8 cellular contexts compared by ENCODE assay signal in genomic region chr19:47094557-47095517, GRCh38. TPM values are rescaled to one million over a fixed set of nuclear protein-coding genes. Genes with fewer than 3 reads are reported as not detected.
DNase-seq lines count a peak whose midpoint lies in the region; ATAC-seq and TF ChIP-seq lines count a peak whose summit lies in the region.

No MANE protein-coding gene starts in this region.

- H3K36me3 Mint-ChIP-seq in brain (peaks cover 36% of the 10 kb centered on the region), neural crest cell (ENCODE audit: low read depth) (peaks cover 15% of the 10 kb centered on the region)

- H3K4me3 Mint-ChIP-seq in brain = peak overlapping the region in 1 of 5 experiments; percentile 15
- no peak overlapping the region for H3K4me3 Mint-ChIP-seq in neural crest cell

- peak; percentile 35 for TF ChIP-seq POLR2A in NB4 (IDR thresholded peaks at IDR 0.05; ENCODE audit: extremely low read depth, insufficient read length)

- ATAC-seq in HG02642 (IDR thresholded peaks at IDR 0.05; ENCODE audit: poor library complexity, unreplicated experiment) (no peak), GM18519 (IDR thresholded peaks at IDR 0.05; ENCODE audit: low FRiP score, unreplicated experiment) (no peak)

- H3K27ac Mint-ChIP-seq in brain (peak overlapping the region; percentile 70 to 95 (median 87)), neural crest cell (ENCODE audit: unreplicated experiment) (peak overlapping the region; percentile 68)

- no peaks in the 10 kb centered on the region for H3K27me3 ChIP-seq in AG04450 (ENCODE audit: control insufficient read depth, insufficient read depth, low read length)

- H3K9me3 Mint-ChIP-seq in brain (no peaks in the 10 kb centered on the region), neural crest cell (no peaks in the 10 kb centered on the region)

- H3K9me3 ChIP-seq in AG04450 (ENCODE audit: control insufficient read depth, insufficient read depth, low read length) = no peaks in the 10 kb centered on the region

- DNase-seq in AG04450 (ENCODE audit: low read depth, low spot score) = no peak
- DNase-seq in NB4 (ENCODE audit: low read depth) = peak; percentile 78
- DNase-seq in neural crest cell (ENCODE audit: low read depth, low spot score) = no peak
- DNase-seq in NCI-H146 treated with DMSO at 0.1 percent for 48 hours (lab: John Stamatoyannopoulos, UW; ENCODE audit: unreplicated experiment) = no peak
- no peak for DNase-seq in SIG-M5 (lab: John Stamatoyannopoulos, UW)

- POLR2A ChIA-PET in AG04450 (lab: Yijun Ruan, JAX) = no interaction called here

- H3K27ac ChIP-seq in AG04450 (ENCODE audit: low read depth, low read length) = peak overlapping the region; percentile 11

- H3K4me3 ChIP-seq in AG04450 (ENCODE audit: low read depth, low read length) (no peak overlapping the region), NB4 (ENCODE audit: low read depth, low read length) (no peak overlapping the region)

- no peaks in the 10 kb centered on the region for H3K27me3 Mint-ChIP-seq in brain
- H3K27me3 Mint-ChIP-seq in neural crest cell (ENCODE audit: low read depth) = no peaks in the 10 kb centered on the region

- TF ChIP-seq CTCF in AG04450 (IDR thresholded peaks at IDR 0.05; ENCODE audit: low read depth, low read length) (no peak), NB4 (IDR thresholded peaks at IDR 0.05; ENCODE audit: low read depth, low read length) (no peak), brain (conservative IDR thresholded peaks at IDR 0.05) (no peak), neural crest cell (conservative IDR thresholded peaks at IDR 0.05) (no peak)

- CTCF ChIA-PET in AG04450 (lab: Charles Lee) = interaction anchor here (0.9 kb wide), 1 partner anchor 15 kb away, joined by 4 read pairs; no protein-coding TSS in a partner anchor

- H3K4me1 Mint-ChIP-seq in brain (peaks cover 54% of the 10 kb centered on the region), neural crest cell (peaks cover 47% of the 10 kb centered on the region)

RNA-seq across cellular contexts. Expression of gene ZC3H4, which starts 18.7 kb away (rescaled TPM):
- 4.9 and 7.3 TPM in 2 replicates for polyA plus RNA-seq in AG04450 (2011; rRNA removed)
- 12.7 and 15.9 TPM in 2 replicates for polyA minus RNA-seq in AG04450 (2011; rRNA and poly(A)+ RNA removed)
- 16.6 TPM for polyA plus RNA-seq in brain (ENCODE audit: insufficient read depth, low read depth, low replicate concordance)
- total RNA-seq in neural crest cell = 103 and 104 TPM in 2 replicates

RNA-seq across cellular contexts. Expression of gene SAE1, which starts 35.8 kb away (rescaled TPM):
- 142 and 165 TPM in 2 replicates for polyA plus RNA-seq in AG04450 (2011; rRNA removed)
- polyA minus RNA-seq in AG04450 (2011; rRNA and poly(A)+ RNA removed) = 62.8 and 63.5 TPM in 2 replicates
- polyA plus RNA-seq in brain (ENCODE audit: insufficient read depth, low read depth, low replicate concordance) = 169 TPM
- total RNA-seq in neural crest cell = 272 and 280 TPM in 2 replicates

RNA-seq across cellular contexts. Expression of gene TMEM160, which starts 46.4 kb away (rescaled TPM):
- polyA plus RNA-seq in AG04450 (2011; rRNA removed) = 5.3 and 9.3 TPM in 2 replicates
- 1.00 and 1.0 TPM in 2 replicates for polyA minus RNA-seq in AG04450 (2011; rRNA and poly(A)+ RNA removed)
- polyA plus RNA-seq in brain (ENCODE audit: insufficient read depth, low read depth, low replicate concordance) = 53.6 TPM
- total RNA-seq in neural crest cell = 51.1 and 57.5 TPM in 2 replicates
